19 cellular contexts compared by ENCODE assay signal in genomic region chr13:103803349-103803748, GRCh38.
DNase-seq lines count a peak whose midpoint lies in the region; ATAC-seq, FAIRE-seq and TF ChIP-seq lines count a peak whose summit lies in the region.
"Had no signal": no experiment of that assay in that cellular context is flagged by ENCODE, and none has a peak within 500 bp of the region (broad histone marks: within the 10 kb centered on the region; RNA-seq: fewer than 3 reads in every experiment).

No MANE protein-coding gene starts in this region.

- H3K9me3 ChIP-seq in neural cell (ENCODE audit: low read length): no peaks in the 10 kb centered on the region
- H3K9me3 ChIP-seq: Caco-2 had no signal

- no peaks in the 10 kb centered on the region for H4K20me1 ChIP-seq in neural cell (ENCODE audit: insufficient read depth)

- DNase-seq in NCI-H1417 (lab: John Stamatoyannopoulos, UW) (peak in 2 of 3 experiments; percentile 54 to 66), NCI-H1417 treated with DMSO at 0.1 percent for 48 hours (lab: John Stamatoyannopoulos, UW) (no peak), NCI-H1930 (lab: John Stamatoyannopoulos, UW) (peak; percentile 47 to 80), HTR-8/SVneo (ENCODE audit: insufficient read length, low spot score) (no peak), brain microvascular endothelial cell (no peak)
- DNase-seq: 8988T; Caco-2; CD4-positive, CD25-positive, alpha-beta regulatory T cell; DMS53; GOT3; MV-4-11; NCI-H1436 treated with DMSO at 0.1 percent for 48 hours; NCI-H446; SIG-M5 had no signal

- H3K9me2 ChIP-seq in neural cell (ENCODE audit: insufficient read depth, low read length): no peaks in the 10 kb centered on the region

- H2AFZ ChIP-seq in neural cell (ENCODE audit: low read depth, low read length): no peak overlapping the region

- no peak overlapping the region for H3K9ac ChIP-seq in neural cell (ENCODE audit: low read length)
- H3K9ac ChIP-seq: KMS-11 had no signal

- TF ChIP-seq EP300 in neural cell (conservative IDR thresholded peaks at IDR 0.05; ENCODE audit: poor library complexity, severe bottlenecking): peak; percentile 87

- no peak for FAIRE-seq in HTR-8/SVneo (lab: Jason Lieb, UNC)
- FAIRE-seq: GM12891 had no signal

- in situ Hi-C loops in brain microvascular endothelial cell (cut with HindIII; ENCODE audit: low pct_ligation_motif_present, low sequenced_read_pairs): no loop called here

- no peaks in the 10 kb centered on the region for H3K27me3 ChIP-seq in neural cell (ENCODE audit: insufficient read depth, low read depth, low read length)
- no peaks in the 10 kb centered on the region for H3K27me3 ChIP-seq in brain microvascular endothelial cell (replicated peaks)

- no peaks in the 10 kb centered on the region for H3F3A ChIP-seq in neural cell (ENCODE audit: insufficient read depth, low read length, poor library complexity, severe bottlenecking)

- peak overlapping the region; percentile 69 for H3K27ac ChIP-seq in neural cell (ENCODE audit: low read length)
- no peak overlapping the region for H3K27ac ChIP-seq in brain microvascular endothelial cell
- H3K27ac ChIP-seq: KMS-11 had no signal

- no peak for ATAC-seq in HG03342 (IDR thresholded peaks at IDR 0.05; ENCODE audit: unreplicated experiment)

- no peak for TF ChIP-seq CTCF in neural cell (IDR thresholded peaks at IDR 0.05; ENCODE audit: poor library complexity, severe bottlenecking)
- no peak for TF ChIP-seq CTCF in brain microvascular endothelial cell (IDR thresholded peaks at IDR 0.05; ENCODE audit: low read depth, low read length, missing control alignments)

- H3K4me3 ChIP-seq in neural cell (ENCODE audit: low read length) (peak overlapping the region; percentile 29), brain microvascular endothelial cell (ENCODE audit: low read depth, low read length) (no peak overlapping the region)

- H3K79me2 ChIP-seq in neural cell (replicated peaks; ENCODE audit: insufficient read depth, low read length): no peaks in the 10 kb centered on the region

- H3K4me2 ChIP-seq in neural cell (ENCODE audit: low read length): peak overlapping the region; percentile 50
- H3K4me2 ChIP-seq: KMS-11 had no signal

- H3K36me3 ChIP-seq in neural cell (ENCODE audit: insufficient read depth, low read length): no peaks in the 10 kb centered on the region
- no peaks in the 10 kb centered on the region for H3K36me3 ChIP-seq in brain microvascular endothelial cell (replicated peaks)

- TF ChIP-seq RAD21 in neural cell (conservative IDR thresholded peaks at IDR 0.05): no peak

TF ChIP-seq in PFSK-1, 5 proteins besides CTCF, POLR2A, EP300 and RAD21:
- TF ChIP-seq POLR2AphosphoS5 (IDR thresholded peaks at IDR 0.05; ENCODE audit: low read depth, low read length) (no peak), SIN3A (IDR thresholded peaks at IDR 0.05; ENCODE audit: borderline replicate concordance, insufficient read depth, low read length) (0 out of 2 replicates have a peak, but pooled peaks have one; percentile 52)

TF ChIP-seq in neural cell, 6 proteins besides CTCF, POLR2A, EP300 and RAD21:
- TF ChIP-seq TAF1 (IDR thresholded peaks at IDR 0.05; ENCODE audit: low read depth) (no peak), SMC3 (conservative IDR thresholded peaks at IDR 0.05; ENCODE audit: poor library complexity) (no peak), REST (IDR thresholded peaks at IDR 0.05; ENCODE audit: borderline replicate concordance) (no peak), POLR2AphosphoS5 (IDR thresholded peaks at IDR 0.05) (peak; percentile 58)

Comparison
In these comparisons a context has a peak if more than half of its experiments do, and no peak if none do; other contexts are left out.
1. DNase-seq: peak in NCI-H1417 (2 of 3) and NCI-H1930 (2 of 2); none in NCI-H1417 treated with DMSO at 0.1 percent for 48 hours (single experiment), HTR-8/SVneo (single experiment) and brain microvascular endothelial cell (single experiment).